ENCODE assay signal across 8 cellular contexts in the genomic region with DNA sequence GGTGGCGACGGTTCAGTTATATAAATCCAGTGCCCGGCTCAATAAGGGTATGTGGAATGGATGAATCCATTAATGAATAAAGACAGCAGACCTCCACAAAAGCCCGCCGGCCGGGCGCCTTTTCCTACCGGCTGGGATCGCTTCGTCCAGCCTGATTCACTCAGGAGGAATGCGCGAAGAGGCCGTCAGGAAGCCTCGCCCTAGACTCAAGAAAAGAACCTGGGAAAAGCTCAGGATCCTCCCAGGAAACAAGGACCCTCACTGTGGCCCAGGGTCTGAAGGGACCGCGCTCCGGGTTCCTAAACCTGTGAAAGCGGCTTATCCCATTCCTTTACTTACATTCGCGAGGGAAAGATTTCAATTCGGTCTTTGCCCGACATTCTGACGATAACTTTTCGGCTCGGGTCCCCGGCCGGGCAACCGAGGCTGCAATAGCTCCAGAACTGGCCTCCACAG. TPM values are rescaled to one million over a fixed set of nuclear protein-coding genes. Genes with fewer than 3 reads are reported as not detected.
DNase-seq lines count a peak whose midpoint lies in the region; ATAC-seq and TF ChIP-seq lines count a peak whose summit lies in the region.

No MANE protein-coding gene starts in this region.

- DNase-seq in GM06990 (ENCODE audit: extremely low read depth, insufficient read length) (peak; percentile 3), HL-60 (ENCODE audit: low read depth in 1 of 2, low spot score in 1 of 2) (no peak), adrenal gland (peak in 5 of 7 donors; percentile 26 to 71 (median 39)), activated gamma-delta T cell treated with Interleukin-2 at 50 U/mL for 16 hours (no peak), NCI-H1930 (lab: John Stamatoyannopoulos, UW) (no peak)
- no peak for DNase-seq in stimulated activated naive B cell treated with anti-CD40 and anti-IgM and Interleukin-4, amounts not matched to agents 10 μg/mL and 1 μg/mL and 100 μg/mL, for 72 hours

- H3K27me3 ChIP-seq in GM06990 (replicated peaks; ENCODE audit: control insufficient read depth, insufficient read depth, low read length) = no peaks in the 10 kb centered on the region
- H3K27me3 ChIP-seq in HL-60 (ENCODE audit: insufficient read depth, poor library complexity, severe bottlenecking) = no peaks in the 10 kb centered on the region
- H3K27me3 ChIP-seq in adrenal gland = no peaks in the 10 kb centered on the region
- no peaks in the 10 kb centered on the region for H3K27me3 ChIP-seq in iPS-15b (ENCODE audit: control insufficient read depth, insufficient read depth, low read length)

- TF ChIP-seq POLR2A in adrenal gland (IDR thresholded peaks at IDR 0.05) = peak in 1 of 2 donors; percentile 94

- H3K27ac ChIP-seq in HL-60 (replicated peaks) (peak overlapping the region; percentile 99), adrenal gland (peak overlapping the region; percentile 69 to 96 (median 90))

- H3K9me3 ChIP-seq in adrenal gland (replicated peaks in 1 of 3) = no peaks in the 10 kb centered on the region
- no peaks in the 10 kb centered on the region for H3K9me3 ChIP-seq in iPS-15b (ENCODE audit: control insufficient read depth, insufficient read depth, low read length)

- intact Hi-C loops in adrenal gland (cut with DNase I) = no loop called here

- H3K27ac Mint-ChIP-seq in stimulated activated naive B cell treated with anti-CD40 and anti-IgM and Interleukin-4, amounts not matched to agents 10 μg/mL and 1 μg/mL and 100 μg/mL, for 72 hours = peak overlapping the region; percentile 98

- peak overlapping the region; percentile 98 to 100 for H3K4me3 Mint-ChIP-seq in stimulated activated naive B cell treated with anti-CD40 and anti-IgM and Interleukin-4, amounts not matched to agents 10 μg/mL and 1 μg/mL and 100 μg/mL, for 72 hours

- no peaks in the 10 kb centered on the region for H3K27me3 Mint-ChIP-seq in stimulated activated naive B cell treated with anti-CD40 and anti-IgM and Interleukin-4, amounts not matched to agents 10 μg/mL and 1 μg/mL and 100 μg/mL, for 72 hours

- H3K4me1 ChIP-seq in adrenal gland (replicated peaks in 1 of 2) (peaks cover 36 to 69% of the 10 kb centered on the region in 2 donors), iPS-15b (ENCODE audit: control insufficient read depth, insufficient read depth, low read length) (peaks cover 3% of the 10 kb centered on the region)

- H3K36me3 Mint-ChIP-seq in stimulated activated naive B cell treated with anti-CD40 and anti-IgM and Interleukin-4, amounts not matched to agents 10 μg/mL and 1 μg/mL and 100 μg/mL, for 72 hours = peaks cover 13% of the 10 kb centered on the region in 2 donors

- peaks cover 14 to 38% of the 10 kb centered on the region in 2 donors for H3K4me1 Mint-ChIP-seq in stimulated activated naive B cell treated with anti-CD40 and anti-IgM and Interleukin-4, amounts not matched to agents 10 μg/mL and 1 μg/mL and 100 μg/mL, for 72 hours

- TF ChIP-seq CTCF in GM06990 (IDR thresholded peaks at IDR 0.05; ENCODE audit: insufficient read depth, low read length, poor library complexity, severe bottlenecking) (no peak), HL-60 (IDR thresholded peaks at IDR 0.05; ENCODE audit: insufficient read depth, low read length) (no peak), adrenal gland (IDR thresholded peaks at IDR 0.05) (peak in 1 of 6 experiments; percentile 4)

- H3K9ac ChIP-seq in iPS-15b (ENCODE audit: low read depth, low read length) = peak overlapping the region; percentile 68

- ATAC-seq in stimulated activated naive B cell treated with anti-CD40 and anti-IgM and Interleukin-4, amounts not matched to agents 10 μg/mL and 1 μg/mL and 100 μg/mL, for 72 hours (replicated peaks) = no peak
- no peak for ATAC-seq in GM18861 (IDR thresholded peaks at IDR 0.05; ENCODE audit: unreplicated experiment)

- H3K4me3 ChIP-seq in GM06990 (replicated peaks; ENCODE audit: low read depth, low read length) (peak overlapping the region; percentile 68), HL-60 (replicated peaks; ENCODE audit: insufficient read depth, low read length) (peak overlapping the region; percentile 81), adrenal gland (peak overlapping the region in 3 of 4 donors; percentile 68 to 71 (median 68)), iPS-15b (ENCODE audit: low read depth, low read length) (peak overlapping the region; percentile 92)

- WGBS in adrenal gland, 4 donors = 0% methylated on average over 16 to 28 of the region's 28 CpGs

- H3K36me3 ChIP-seq in GM06990 (ENCODE audit: control insufficient read depth, insufficient read depth, low read length) = no peaks in the 10 kb centered on the region
- peaks cover 0 to 1% of the 10 kb centered on the region in 2 donors for H3K36me3 ChIP-seq in adrenal gland (replicated peaks in 1 of 2)
- H3K36me3 ChIP-seq in iPS-15b (ENCODE audit: control insufficient read depth, insufficient read depth, low read length) = no peaks in the 10 kb centered on the region

- H3K9me3 Mint-ChIP-seq in stimulated activated naive B cell treated with anti-CD40 and anti-IgM and Interleukin-4, amounts not matched to agents 10 μg/mL and 1 μg/mL and 100 μg/mL, for 72 hours = no peaks in the 10 kb centered on the region

RNA-seq across cellular contexts. Expression of a gene that starts 0.3 kb away (rescaled TPM):
- 100 to 1,000 TPM; 115 to 234 (median 160) TPM for total RNA-seq in adrenal gland
- 100 to 1,000 TPM in 1 of 3 donors, 10 to 100 TPM in 2; 55.3 to 388 (median 62.5) TPM for polyA plus RNA-seq in adrenal gland

RNA-seq across cellular contexts. Expression of a gene that starts 0.8 kb away (rescaled TPM):
- 100 to 1,000 TPM in 1 of 8 donors, 10 to 100 TPM in 7; 41.8 to 141 (median 74.0) TPM for total RNA-seq in adrenal gland
- 100 to 1,000 TPM in 1 of 3 donors, 10 to 100 TPM in 2; 15.7 to 260 (median 26.3) TPM for polyA plus RNA-seq in adrenal gland

RNA-seq across cellular contexts. Expression of a gene that starts 52.6 kb away (rescaled TPM):
- total RNA-seq in adrenal gland = 100 to 1,000 TPM in 2 of 8 donors, 10 to 100 TPM in 6; 19.6 to 384 (median 45.1) TPM
- polyA plus RNA-seq in adrenal gland = 100 to 1,000 TPM in 1 of 3 donors, 10 to 100 TPM in 2; 35.8 to 339 (median 77.8) TPM

Comparison
In these comparisons a context has a peak if more than half of its experiments do, and no peak if none do; other contexts are left out.
1. DNase-seq: peak in GM06990 (single experiment) and adrenal gland (5 of 7); none in HL-60 (0 of 2), stimulated activated naive B cell treated with anti-CD40 and anti-IgM and Interleukin-4, amounts not matched to agents 10 μg/mL and 1 μg/mL and 100 μg/mL, for 72 hours (single experiment), activated gamma-delta T cell treated with Interleukin-2 at 50 U/mL for 16 hours (single experiment) and NCI-H1930 (0 of 2).
2. Peak in every context shown above with its lines, with median percentiles within 50 percentile points of each other: H3K4me3 ChIP-seq.